18 cellular contexts compared by ENCODE assay signal in genomic region chr1:202163281-202164270, GRCh38. TPM values are rescaled to one million over a fixed set of nuclear protein-coding genes. Genes with fewer than 3 reads are reported as not detected.
DNase-seq lines count a peak whose midpoint lies in the region; ATAC-seq and TF ChIP-seq lines count a peak whose summit lies in the region.
"Had no signal": no experiment of that assay in that cellular context is flagged by ENCODE, and none has a peak within 500 bp of the region (broad histone marks: within the 10 kb centered on the region; RNA-seq: fewer than 3 reads in every experiment).

No MANE protein-coding gene starts in this region.

- H3K27ac Mint-ChIP-seq in CD8-positive, alpha-beta memory T cell, result peak overlapping the region; percentile 21 to 100 (median 88)
- peak overlapping the region; percentile 92 for H3K27ac Mint-ChIP-seq in dendritic cell treated with granulocyte-macrophage colony-stimulating factor and Interleukin-4, amounts not matched to agents 40 ng/mL and 50 ng/mL, for 4 days

- POLR2A ChIA-PET in CD8-positive, alpha-beta memory T cell (lab: Charles Lee), result interaction anchor here (1.8 kb wide), 1 partner anchor 21 kb away, joined by 7 read pairs; no protein-coding TSS in a partner anchor

- peaks cover 67 to 86% (median 80%) of the 10 kb centered on the region in 3 donors for H3K4me1 Mint-ChIP-seq in CD8-positive, alpha-beta memory T cell
- H3K4me1 Mint-ChIP-seq in dendritic cell treated with granulocyte-macrophage colony-stimulating factor and Interleukin-4, amounts not matched to agents 40 ng/mL and 50 ng/mL, for 4 days (ENCODE audit: low read depth), result peaks cover 63% of the 10 kb centered on the region

- peak overlapping the region; percentile 70 to 100 (median 91) for H3K4me3 Mint-ChIP-seq in CD8-positive, alpha-beta memory T cell
- H3K4me3 Mint-ChIP-seq in dendritic cell treated with granulocyte-macrophage colony-stimulating factor and Interleukin-4, amounts not matched to agents 40 ng/mL and 50 ng/mL, for 4 days, result no peak overlapping the region

- TF ChIP-seq EP300 in ovary (IDR thresholded peaks at IDR 0.05), result no peak

- peaks cover 65% of the 10 kb centered on the region for H3K4me1 ChIP-seq in CD8-positive, alpha-beta memory T cell (ENCODE audit: insufficient read depth, low read length)
- peaks cover 52% of the 10 kb centered on the region for H3K4me1 ChIP-seq in ovary (ENCODE audit: insufficient read depth)
- peaks cover 3% of the 10 kb centered on the region for H3K4me1 ChIP-seq in mucosa of descending colon (ENCODE audit: low read depth)
- H3K4me1 ChIP-seq: prostate gland had no signal

- H3K9me3 ChIP-seq in CD8-positive, alpha-beta memory T cell (ENCODE audit: low read length), result no peaks in the 10 kb centered on the region
- H3K9me3 ChIP-seq in KOPT-K1 (ENCODE audit: insufficient read depth, low read length, poor library complexity, severe bottlenecking) (no peaks in the 10 kb centered on the region), ovary (no peaks in the 10 kb centered on the region), mucosa of descending colon (no peaks in the 10 kb centered on the region)
- H3K9me3 ChIP-seq: prostate gland had no signal

- DNase-seq in CD8-positive, alpha-beta memory T cell, result peak in 1 of 5 donors; percentile 5
- DNase-seq in ovary, result peak in 2 of 5 donors; percentile 50 to 52
- no peak for DNase-seq in SW480 (ENCODE audit: low spot score)
- DNase-seq in GM19238 (ENCODE audit: insufficient read length, low spot score), result no peak
- no peak for DNase-seq in OCI-M1 (lab: John Stamatoyannopoulos, UW)
- no peak for DNase-seq in mucosa of descending colon
- DNase-seq: HCEC 1CT; hypothalamus; NCI-H1436; NCI-H524 treated with DMSO at 0.1 percent for 48 hours; SHP77; stimulated activated CD4-positive, alpha-beta T cell treated with anti-CD3 and anti-CD28 coated beads, Interleukin-1b, Interleukin-23, amount 100 ng/mL, for 48 hours had no signal

- H3K27me3 Mint-ChIP-seq in CD8-positive, alpha-beta memory T cell, result peaks cover 0 to 2% of the 10 kb centered on the region in 2 donors
- H3K27me3 Mint-ChIP-seq in dendritic cell treated with granulocyte-macrophage colony-stimulating factor and Interleukin-4, amounts not matched to agents 40 ng/mL and 50 ng/mL, for 4 days, result peaks cover 14% of the 10 kb centered on the region

- TF ChIP-seq POLR2A in ovary (IDR thresholded peaks at IDR 0.05), result no peak

- H3K9me3 Mint-ChIP-seq in CD8-positive, alpha-beta memory T cell, result no peaks in the 10 kb centered on the region
- H3K9me3 Mint-ChIP-seq in dendritic cell treated with granulocyte-macrophage colony-stimulating factor and Interleukin-4, amounts not matched to agents 40 ng/mL and 50 ng/mL, for 4 days, result no peaks in the 10 kb centered on the region

- peak overlapping the region; percentile 87 for H3K4me3 ChIP-seq in CD8-positive, alpha-beta memory T cell (ENCODE audit: low read length)
- H3K4me3 ChIP-seq in ovary, result no peak overlapping the region
- H3K4me3 ChIP-seq in mucosa of descending colon, result no peak overlapping the region
- H3K4me3 ChIP-seq: lung, prostate gland had no signal

- H3K36me3 Mint-ChIP-seq in CD8-positive, alpha-beta memory T cell, result peaks cover 0 to 14% (median 0%) of the 10 kb centered on the region in 3 donors
- H3K36me3 Mint-ChIP-seq in dendritic cell treated with granulocyte-macrophage colony-stimulating factor and Interleukin-4, amounts not matched to agents 40 ng/mL and 50 ng/mL, for 4 days (ENCODE audit: low read depth), result peaks cover 21% of the 10 kb centered on the region

- 42 to 60% (median 50%) methylated on average over 12 of the region's 12 CpGs for WGBS in ovary, 3 donors

- peak overlapping the region; percentile 97 for H3K27ac ChIP-seq in CD8-positive, alpha-beta memory T cell (ENCODE audit: low read depth, low read length)
- H3K27ac ChIP-seq in KOPT-K1 (ENCODE audit: low read depth, low read length, poor library complexity, severe bottlenecking) (peak overlapping the region; percentile 99), ovary (peak overlapping the region; percentile 35 to 62)
- H3K27ac ChIP-seq: prostate gland had no signal

- no peaks in the 10 kb centered on the region for H3K36me3 ChIP-seq in CD8-positive, alpha-beta memory T cell (ENCODE audit: insufficient read depth, low read length)
- H3K36me3 ChIP-seq in KOPT-K1 (ENCODE audit: insufficient read depth, low read length) (peaks cover 10% of the 10 kb centered on the region), ovary (no peaks in the 10 kb centered on the region), mucosa of descending colon (ENCODE audit: low read depth) (no peaks in the 10 kb centered on the region)
- H3K36me3 ChIP-seq: prostate gland had no signal

- no peaks in the 10 kb centered on the region for H3K27me3 ChIP-seq in CD8-positive, alpha-beta memory T cell (ENCODE audit: insufficient read depth, low read length, poor library complexity, severe bottlenecking)
- no peaks in the 10 kb centered on the region for H3K27me3 ChIP-seq in ovary

- TF ChIP-seq CTCF in ovary (IDR thresholded peaks at IDR 0.05) (no peak), mucosa of descending colon (IDR thresholded peaks at IDR 0.05) (no peak)

- CTCF ChIA-PET in CD8-positive, alpha-beta memory T cell (lab: Charles Lee), result interaction anchor here (0.9 to 6.0 kb wide), 4 partner anchors 8 to 21 kb away, joined by 3 to 26 read pairs (median 14); partner anchors contain the start of gene ARL8A

- intact Hi-C loops in dendritic cell treated with granulocyte-macrophage colony-stimulating factor and Interleukin-4, amounts not matched to agents 40 ng/mL and 50 ng/mL, for 4 days (cut with micrococcal nuclease), result no loop called here
- intact Hi-C loops in ovary (cut with DNase I) (no loop called here), mucosa of descending colon (cut with DNase I, micrococcal nuclease) (no loop called here)

- no peak for ATAC-seq in mucosa of descending colon

RNA-seq across cellular contexts. Expression of gene PTPN7, which starts 3.2 kb away (rescaled TPM):
- 100 to 1,000 TPM; 446 to 449 TPM for total RNA-seq in CD8-positive, alpha-beta memory T cell
- polyA plus RNA-seq in CD8-positive, alpha-beta memory T cell, result 91.4 TPM
- 1 to 10 TPM in 5 of 7 donors, under 1 TPM in 2; 0.58 to 4.8 (median 1.7) TPM for total RNA-seq in ovary
- polyA plus RNA-seq in ovary, result 10 to 100 TPM in 1 of 2 donors, under 1 TPM in 1; 0.98 to 15.4 TPM
- total RNA-seq in mucosa of descending colon, result 1 to 10 TPM; 5.0 to 6.3 (median 6.1) TPM
- total RNA-seq: HT1080 had no signal

RNA-seq across cellular contexts. Expression of gene ARL8A, which starts 19.0 kb away (rescaled TPM):
- total RNA-seq in CD8-positive, alpha-beta memory T cell, result 10 to 100 TPM; 50.2 to 51.4 TPM
- polyA plus RNA-seq in CD8-positive, alpha-beta memory T cell, result 12.3 TPM
- total RNA-seq in ovary, result 10 to 100 TPM; 20.0 to 95.9 (median 67.6) TPM
- polyA plus RNA-seq in ovary, result 10 to 100 TPM; 26.6 to 65.8 TPM
- 10 to 100 TPM; 36.3 to 69.6 (median 41.2) TPM for total RNA-seq in mucosa of descending colon

RNA-seq across cellular contexts. Expression of gene LGR6, which starts 30.0 kb away (rescaled TPM):
- under 1 TPM; 0.40 to 0.53 TPM for total RNA-seq in CD8-positive, alpha-beta memory T cell
- 3.1 TPM for polyA plus RNA-seq in CD8-positive, alpha-beta memory T cell
- total RNA-seq in ovary, result 10 to 100 TPM in 1 of 7 donors, 1 to 10 TPM in 3, under 1 TPM in 3; 0.24 to 12.4 (median 1.4) TPM
- polyA plus RNA-seq in ovary, result 1 to 10 TPM; 1.1 to 1.9 TPM
- 1 to 10 TPM in 2 of 3 donors, under 1 TPM in 1; 0.66 to 4.2 (median 1.3) TPM for total RNA-seq in mucosa of descending colon
- total RNA-seq: HT1080 had no signal

RNA-seq across cellular contexts. Expression of gene GPR37L1, which starts 40.9 kb away (rescaled TPM):
- total RNA-seq in CD8-positive, alpha-beta memory T cell, result not detected
- 0.08 TPM for polyA plus RNA-seq in CD8-positive, alpha-beta memory T cell
- total RNA-seq in ovary, result under 1 TPM in 5 of 7 donors, not detected in 2; 0.10 to 0.34 (median 0.13) TPM
- polyA plus RNA-seq in ovary, result under 1 TPM; 0.01 to 0.03 TPM
- total RNA-seq in mucosa of descending colon, result 1 to 10 TPM; 2.4 to 3.5 (median 2.9) TPM
- total RNA-seq: cardiac septum, HT1080 had no signal

Comparison
In these comparisons a context has a peak if more than half of its experiments do, and no peak if none do; other contexts are left out.
1. H3K27ac ChIP-seq: peak in every context shown above with its lines; median percentile 99 in KOPT-K1; 97 in CD8-positive, alpha-beta memory T cell; 48 in ovary.
2. RNA of gene PTPN7, which starts 3.2 kb away (total RNA-seq): 446 to 449 TPM in CD8-positive, alpha-beta memory T cell; 5.0 to 6.3 TPM in mucosa of descending colon and 0.58 to 4.8 TPM in ovary; every median in the first group is over 10 times any median in the second.